ENCODE assay signal across 8 cellular contexts in genomic region chr6:110875548-110876169, GRCh38. TPM values are rescaled to one million over a fixed set of nuclear protein-coding genes. Genes with fewer than 3 reads are reported as not detected.
DNase-seq lines count a peak whose midpoint lies in the region; TF ChIP-seq lines count a peak whose summit lies in the region.

No MANE protein-coding gene starts in this region.

- H3K9ac ChIP-seq in endodermal cell (ENCODE audit: extremely low read depth, low read length, poor library complexity, severe bottlenecking) = peak overlapping the region; percentile 85

- no peak for TF ChIP-seq CTCF in endodermal cell (conservative IDR thresholded peaks at IDR 0.05)

- H3K4me3 Mint-ChIP-seq in endodermal cell = peak overlapping the region; percentile 90

- no peaks in the 10 kb centered on the region for H3K9me3 Mint-ChIP-seq in endodermal cell

- DNase-seq in COLO668 (lab: John Stamatoyannopoulos, UW; ENCODE audit: unreplicated experiment) = peak; percentile 75
- DNase-seq in HCEC 1CT = peak; percentile 40
- peak; percentile 45 for DNase-seq in NCI-H2171 (lab: John Stamatoyannopoulos, UW)
- peak; percentile 17 for DNase-seq in activated CD8-positive, alpha-beta memory T cell treated with anti-CD3 and anti-CD28 coated beads, Interleukin-2, amount 50 U/mL, for 24 hours (ENCODE audit: extremely low read depth)
- DNase-seq in endodermal cell = peak; percentile 77
- DNase-seq in mucosa of gallbladder (ENCODE audit: low spot score) = peak; percentile 26
- DNase-seq in stimulated activated CD8-positive, alpha-beta memory T cell treated with anti-CD3 and anti-CD28 coated beads, Interleukin-4, amount 100 ng/mL, for 1 hour (ENCODE audit: low read depth in 2 of 2, low spot score in 1 of 2) = peak; percentile 35 to 41
- no peak for DNase-seq in cerebellar nuclear complex (lab: John Stamatoyannopoulos, UW)

- H3K27ac ChIP-seq in endodermal cell (ENCODE audit: low read depth, low read length) = peak overlapping the region; percentile 61

- no peaks in the 10 kb centered on the region for H3K4me1 ChIP-seq in endodermal cell (ENCODE audit: control insufficient read depth, insufficient read depth, low read length)

- no peaks in the 10 kb centered on the region for H3K27me3 Mint-ChIP-seq in endodermal cell (ENCODE audit: insufficient read depth)

- peak overlapping the region; percentile 88 for H3K27ac Mint-ChIP-seq in endodermal cell

- H3K27me3 ChIP-seq in endodermal cell (ENCODE audit: control insufficient read depth, insufficient read depth, low read length, poor library complexity, severe bottlenecking) = no peaks in the 10 kb centered on the region

- peak overlapping the region; percentile 94 for H3K4me3 ChIP-seq in endodermal cell (ENCODE audit: low read length)

- H3K4me1 Mint-ChIP-seq in endodermal cell = peaks cover 30% of the 10 kb centered on the region

- no peaks in the 10 kb centered on the region for H3K9me3 ChIP-seq in endodermal cell (ENCODE audit: control insufficient read depth, low read length)

- H3K36me3 ChIP-seq in endodermal cell (ENCODE audit: control insufficient read depth, insufficient read depth, low read length) = peaks cover 4% of the 10 kb centered on the region

- 0% methylated on average over 1 to 61 of the region's 61 CpGs for WGBS in endodermal cell (ENCODE audit: insufficient coverage in 1 of 2, insufficient read length in 1 of 2), 2 experiments

- H3K36me3 Mint-ChIP-seq in endodermal cell (ENCODE audit: low read depth) = no peaks in the 10 kb centered on the region

RNA-seq across cellular contexts. Expression of gene AMD1, which starts 1.1 kb away (rescaled TPM):
- total RNA-seq in endodermal cell (10 to 100 TPM; 71.8 to 87.0 TPM), mucosa of gallbladder (69.5 TPM)
- polyA plus RNA-seq in endodermal cell (2013, experiment 1 of 2) = 63.2 TPM
- polyA plus RNA-seq in endodermal cell (2013, experiment 2 of 2) = 58.0 TPM

Comparison
In these comparisons a context has a peak if more than half of its experiments do, and no peak if none do; other contexts are left out.
1. DNase-seq: peak in COLO668 (single experiment), HCEC 1CT (single experiment), NCI-H2171 (single experiment), activated CD8-positive, alpha-beta memory T cell treated with anti-CD3 and anti-CD28 coated beads, Interleukin-2, amount 50 U/mL, for 24 hours (single experiment), endodermal cell (single experiment), mucosa of gallbladder (single experiment) and stimulated activated CD8-positive, alpha-beta memory T cell treated with anti-CD3 and anti-CD28 coated beads, Interleukin-4, amount 100 ng/mL, for 1 hour (2 of 2); none in cerebellar nuclear complex (0 of 2).